21 cellular contexts compared by ENCODE assay signal in the genomic region with DNA sequence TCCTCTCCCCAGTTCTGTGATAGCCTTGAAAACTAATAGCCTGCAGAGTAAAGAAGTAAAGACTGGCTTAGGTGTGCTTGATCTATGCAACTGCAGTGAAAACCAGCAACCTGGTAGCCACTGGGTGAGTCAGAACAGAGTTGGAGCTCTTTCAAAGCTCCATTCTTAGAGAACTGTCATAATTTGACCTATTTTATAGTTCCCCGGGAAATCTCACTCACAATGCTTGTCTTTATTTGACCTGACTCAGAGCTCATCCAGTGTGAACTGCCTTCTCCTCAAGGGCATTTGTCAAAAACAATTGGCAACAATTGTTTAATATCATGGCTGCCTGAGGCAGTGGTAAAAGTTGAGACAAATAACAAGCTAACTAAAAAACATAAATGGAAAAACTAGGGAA.
"Had no signal": no experiment of that assay in that cellular context is flagged by ENCODE, and none has a peak within 500 bp of the region (broad histone marks: within the 10 kb centered on the region; RNA-seq: fewer than 3 reads in every experiment).

No MANE protein-coding gene starts in this region.

- DNase-seq: Kasumi-1, MG63, NCI-H1092, NCI-H1105 treated with DMSO at 0.1 percent for 48 hours, NCI-H1417 treated with DMSO at 0.1 percent for 48 hours, NCI-H146, NCI-H1694 treated with DMSO at 0.1 percent for 48 hours, NCI-H1930, NCI-H2081, NCI-H2107, NCI-H2227 treated with DMSO at 0.1 percent for 48 hours, NCI-H524 treated with DMSO at 0.1 percent for 48 hours, NCI-H69, NCI-H774, SHP77 treated with DMSO at 0.1 percent for 48 hours, SJCRH30 had no signal

- ATAC-seq: K562, Panc1 had no signal

- H3K9me3 ChIP-seq: MG63, SJCRH30 had no signal

- H3K27ac ChIP-seq: KMS-11, RWPE1, SJCRH30, SK-N-MC had no signal

- H3K36me3 ChIP-seq: MG63, SJCRH30 had no signal

- H3K4me3 ChIP-seq: K562, MG63, SJCRH30, SK-N-MC had no signal

- H3K27me3 ChIP-seq: MG63, SJCRH30 had no signal

- H3K4me1 ChIP-seq: SJCRH30 had no signal
